Comparison of ENCODE assay signal across 1 cellular context in the genomic region with DNA sequence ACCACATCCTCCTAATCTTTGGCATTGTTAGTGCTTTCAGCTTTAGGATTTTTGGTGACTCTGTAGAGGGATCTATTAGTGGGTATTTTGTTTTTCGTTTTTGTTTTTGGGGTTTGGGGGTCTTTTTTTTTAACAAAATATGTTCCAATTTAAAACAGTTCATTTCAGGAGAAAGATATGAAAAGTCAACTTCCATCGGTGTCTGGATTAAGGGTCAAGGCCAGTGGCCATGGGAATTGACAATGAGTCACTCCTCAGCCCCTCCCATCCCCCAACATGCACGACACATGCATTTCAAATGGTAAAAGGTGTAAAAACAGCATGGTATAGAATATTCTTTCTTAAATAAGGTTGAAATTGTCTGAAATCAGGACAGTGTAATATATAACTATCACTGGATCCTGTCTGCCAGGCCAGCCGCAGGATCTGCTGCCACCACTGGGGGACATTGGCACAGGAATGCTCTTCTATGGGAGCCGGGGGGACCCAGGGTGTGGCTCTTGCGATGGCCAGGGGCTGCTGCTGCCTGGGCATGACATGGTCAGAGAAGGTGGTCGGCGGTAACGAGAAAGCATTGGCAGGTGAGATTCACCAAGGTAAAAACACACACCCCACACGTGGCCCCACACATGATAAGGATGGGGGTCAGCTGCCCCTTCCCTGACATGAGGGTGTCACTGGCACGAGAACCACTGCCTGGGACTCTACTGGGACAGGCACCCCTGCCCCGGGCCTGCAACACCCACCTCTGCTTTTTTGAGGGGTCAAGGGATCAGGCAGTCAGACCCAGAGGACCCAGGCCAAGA.
A peak's percentile ranks its signal among the peaks of the same experiment; 100 is the strongest.
TF ChIP-seq lines count a peak whose summit lies in the region.

No MANE protein-coding gene starts in this region.

TF ChIP-seq in HepG2, 621 proteins besides CTCF, POLR2A, EP300 and RAD21 (continued from another document and continues in another):
- TF ChIP-seq MED1 (CRISPR knock-in tag; IDR thresholded peaks at IDR 0.05), result peak; percentile 76
- TF ChIP-seq HNF4G (IDR thresholded peaks at IDR 0.05; ENCODE audit: borderline replicate concordance, low read depth, low read length), result peak; percentile 66; the same call in 1 of the 2 replicates
- TF ChIP-seq HNF4G (CRISPR knock-in tag; IDR thresholded peaks at IDR 0.05; ENCODE audit: borderline replicate concordance, low read depth), result no peak
- TF ChIP-seq NCOA2 (CRISPR knock-in tag; IDR thresholded peaks at IDR 0.05), result peak; percentile 71
- TF ChIP-seq MIER2 (CRISPR knock-in tag; IDR thresholded peaks at IDR 0.05), result no peak
- TF ChIP-seq ZNF501 (CRISPR knock-in tag; IDR thresholded peaks at IDR 0.05), result peak; percentile 65
- peak; percentile 83 to 91 for TF ChIP-seq NR2F1 (CRISPR knock-in tag; IDR thresholded peaks at IDR 0.05)
- no peak for TF ChIP-seq IKZF1 (IDR thresholded peaks at IDR 0.05)
- no peak for TF ChIP-seq KDM5A (IDR thresholded peaks at IDR 0.05; ENCODE audit: borderline replicate concordance, low read length)
- TF ChIP-seq HDAC2 (CRISPR knock-in tag; IDR thresholded peaks at IDR 0.05), result peak; percentile 42; the same call in 1 of the 2 replicates
- no peak for TF ChIP-seq ZKSCAN8 (CRISPR knock-in tag; IDR thresholded peaks at IDR 0.05; ENCODE audit: borderline replicate concordance)
- no peak for TF ChIP-seq MAFF (IDR thresholded peaks at IDR 0.05; ENCODE audit: low read depth, low read length)
- TF ChIP-seq HNF4A (CRISPR knock-in tag; IDR thresholded peaks at IDR 0.05), result peak; percentile 73
- peak; percentile 33 for TF ChIP-seq TBL1XR1 (IDR thresholded peaks at IDR 0.05; ENCODE audit: borderline replicate concordance, low read length, partially characterized antibody)
- TF ChIP-seq ZNF546 (CRISPR knock-in tag; conservative IDR thresholded peaks at IDR 0.05), result no peak
- TF ChIP-seq, protein P1, sequence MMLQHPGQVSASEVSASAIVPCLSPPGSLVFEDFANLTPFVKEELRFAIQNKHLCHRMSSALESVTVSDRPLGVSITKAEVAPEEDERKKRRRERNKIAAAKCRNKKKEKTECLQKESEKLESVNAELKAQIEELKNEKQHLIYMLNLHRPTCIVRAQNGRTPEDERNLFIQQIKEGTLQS (CRISPR knock-in tag; IDR thresholded peaks at IDR 0.05), result peak; percentile 90
- no peak for TF ChIP-seq ZNF253 (CRISPR knock-in tag; IDR thresholded peaks at IDR 0.05; ENCODE audit: borderline replicate concordance)
- peak; percentile 67; the same call in 1 of the 2 replicates for TF ChIP-seq ARNTL (CRISPR knock-in tag; IDR thresholded peaks at IDR 0.05)
- no peak for TF ChIP-seq FOXK2 (IDR thresholded peaks at IDR 0.05)
- TF ChIP-seq AGO2 (optimal IDR thresholded peaks at IDR 0.05; ENCODE audit: low read depth, low read length), result no peak
- TF ChIP-seq SP2 (CRISPR knock-in tag; IDR thresholded peaks at IDR 0.05), result no peak
- peak; percentile 97 for TF ChIP-seq JUND (CRISPR knock-in tag; IDR thresholded peaks at IDR 0.05)
- TF ChIP-seq, protein P2, sequence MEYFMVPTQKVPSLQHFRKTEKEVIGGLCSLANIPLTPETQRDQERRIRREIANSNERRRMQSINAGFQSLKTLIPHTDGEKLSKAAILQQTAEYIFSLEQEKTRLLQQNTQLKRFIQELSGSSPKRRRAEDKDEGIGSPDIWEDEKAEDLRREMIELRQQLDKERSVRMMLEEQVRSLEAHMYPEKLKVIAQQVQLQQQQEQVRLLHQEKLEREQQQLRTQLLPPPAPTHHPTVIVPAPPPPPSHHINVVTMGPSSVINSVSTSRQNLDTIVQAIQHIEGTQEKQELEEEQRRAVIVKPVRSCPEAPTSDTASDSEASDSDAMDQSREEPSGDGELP (IDR thresholded peaks at IDR 0.05; ENCODE audit: borderline replicate concordance, low read depth), result no peak
- 0 out of 2 replicates have a peak, but pooled peaks have one; percentile 36 for TF ChIP-seq ZBTB20 (CRISPR knock-in tag; IDR thresholded peaks at IDR 0.05; ENCODE audit: borderline replicate concordance, low read depth)
- no peak for TF ChIP-seq GPN1 (CRISPR knock-in tag; IDR thresholded peaks at IDR 0.05; ENCODE audit: borderline replicate concordance)
- peak; percentile 60; the same call in 1 of the 2 replicates for TF ChIP-seq MEF2D (CRISPR knock-in tag; IDR thresholded peaks at IDR 0.05)
- TF ChIP-seq SMYD3 (CRISPR knock-in tag; IDR thresholded peaks at IDR 0.05), result no peak
- TF ChIP-seq, protein P3, sequence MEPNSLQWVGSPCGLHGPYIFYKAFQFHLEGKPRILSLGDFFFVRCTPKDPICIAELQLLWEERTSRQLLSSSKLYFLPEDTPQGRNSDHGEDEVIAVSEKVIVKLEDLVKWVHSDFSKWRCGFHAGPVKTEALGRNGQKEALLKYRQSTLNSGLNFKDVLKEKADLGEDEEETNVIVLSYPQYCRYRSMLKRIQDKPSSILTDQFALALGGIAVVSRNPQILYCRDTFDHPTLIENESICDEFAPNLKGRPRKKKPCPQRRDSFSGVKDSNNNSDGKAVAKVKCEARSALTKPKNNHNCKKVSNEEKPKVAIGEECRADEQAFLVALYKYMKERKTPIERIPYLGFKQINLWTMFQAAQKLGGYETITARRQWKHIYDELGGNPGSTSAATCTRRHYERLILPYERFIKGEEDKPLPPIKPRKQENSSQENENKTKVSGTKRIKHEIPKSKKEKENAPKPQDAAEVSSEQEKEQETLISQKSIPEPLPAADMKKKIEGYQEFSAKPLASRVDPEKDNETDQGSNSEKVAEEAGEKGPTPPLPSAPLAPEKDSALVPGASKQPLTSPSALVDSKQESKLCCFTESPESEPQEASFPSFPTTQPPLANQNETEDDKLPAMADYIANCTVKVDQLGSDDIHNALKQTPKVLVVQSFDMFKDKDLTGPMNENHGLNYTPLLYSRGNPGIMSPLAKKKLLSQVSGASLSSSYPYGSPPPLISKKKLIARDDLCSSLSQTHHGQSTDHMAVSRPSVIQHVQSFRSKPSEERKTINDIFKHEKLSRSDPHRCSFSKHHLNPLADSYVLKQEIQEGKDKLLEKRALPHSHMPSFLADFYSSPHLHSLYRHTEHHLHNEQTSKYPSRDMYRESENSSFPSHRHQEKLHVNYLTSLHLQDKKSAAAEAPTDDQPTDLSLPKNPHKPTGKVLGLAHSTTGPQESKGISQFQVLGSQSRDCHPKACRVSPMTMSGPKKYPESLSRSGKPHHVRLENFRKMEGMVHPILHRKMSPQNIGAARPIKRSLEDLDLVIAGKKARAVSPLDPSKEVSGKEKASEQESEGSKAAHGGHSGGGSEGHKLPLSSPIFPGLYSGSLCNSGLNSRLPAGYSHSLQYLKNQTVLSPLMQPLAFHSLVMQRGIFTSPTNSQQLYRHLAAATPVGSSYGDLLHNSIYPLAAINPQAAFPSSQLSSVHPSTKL (CRISPR knock-in tag; IDR thresholded peaks at IDR 0.05), result peak; percentile 77
- TF ChIP-seq ZNF205 (CRISPR knock-in tag; IDR thresholded peaks at IDR 0.05), result 0 out of 2 replicates have a peak, but pooled peaks have one; percentile 21
- 0 out of 2 replicates have a peak, but pooled peaks have one; percentile 8 for TF ChIP-seq FOXO1 (CRISPR knock-in tag; IDR thresholded peaks at IDR 0.05)
- TF ChIP-seq ATF2 (CRISPR knock-in tag; IDR thresholded peaks at IDR 0.05), result peak; percentile 16; the same call in 1 of the 2 replicates
- TF ChIP-seq ZNF510 (CRISPR knock-in tag; IDR thresholded peaks at IDR 0.05; ENCODE audit: low read depth), result no peak
- peak; percentile 2; the same call in 1 of the 2 replicates for TF ChIP-seq STAG1 (CRISPR knock-in tag; IDR thresholded peaks at IDR 0.05)
- TF ChIP-seq, protein P4, sequence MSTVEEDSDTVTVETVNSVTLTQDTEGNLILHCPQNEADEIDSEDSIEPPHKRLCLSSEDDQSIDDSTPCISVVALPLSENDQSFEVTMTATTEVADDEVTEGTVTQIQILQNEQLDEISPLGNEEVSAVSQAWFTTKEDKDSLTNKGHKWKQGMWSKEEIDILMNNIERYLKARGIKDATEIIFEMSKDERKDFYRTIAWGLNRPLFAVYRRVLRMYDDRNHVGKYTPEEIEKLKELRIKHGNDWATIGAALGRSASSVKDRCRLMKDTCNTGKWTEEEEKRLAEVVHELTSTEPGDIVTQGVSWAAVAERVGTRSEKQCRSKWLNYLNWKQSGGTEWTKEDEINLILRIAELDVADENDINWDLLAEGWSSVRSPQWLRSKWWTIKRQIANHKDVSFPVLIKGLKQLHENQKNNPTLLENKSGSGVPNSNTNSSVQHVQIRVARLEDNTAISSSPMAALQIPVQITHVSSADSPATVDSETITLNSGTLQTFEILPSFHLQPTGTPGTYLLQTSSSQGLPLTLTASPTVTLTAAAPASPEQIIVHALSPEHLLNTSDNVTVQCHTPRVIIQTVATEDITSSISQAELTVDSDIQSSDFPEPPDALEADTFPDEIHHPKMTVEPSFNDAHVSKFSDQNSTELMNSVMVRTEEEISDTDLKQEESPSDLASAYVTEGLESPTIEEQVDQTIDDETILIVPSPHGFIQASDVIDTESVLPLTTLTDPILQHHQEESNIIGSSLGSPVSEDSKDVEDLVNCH (CRISPR knock-in tag; IDR thresholded peaks at IDR 0.05), result no peak
- no peak for TF ChIP-seq ZNF589 (CRISPR knock-in tag; conservative IDR thresholded peaks at IDR 0.05)
- TF ChIP-seq SAP130 (CRISPR knock-in tag; IDR thresholded peaks at IDR 0.05; ENCODE audit: low read depth), result peak; percentile 59
- peak; percentile 88 for TF ChIP-seq RARA (CRISPR knock-in tag; IDR thresholded peaks at IDR 0.05)
- no peak for TF ChIP-seq LCORL (IDR thresholded peaks at IDR 0.05)
- peak; percentile 42; the same call in 1 of the 2 replicates for TF ChIP-seq LCORL (CRISPR knock-in tag; IDR thresholded peaks at IDR 0.05)
- no peak for TF ChIP-seq SP140L (CRISPR knock-in tag; IDR thresholded peaks at IDR 0.05; ENCODE audit: borderline replicate concordance)
- TF ChIP-seq, protein P5, sequence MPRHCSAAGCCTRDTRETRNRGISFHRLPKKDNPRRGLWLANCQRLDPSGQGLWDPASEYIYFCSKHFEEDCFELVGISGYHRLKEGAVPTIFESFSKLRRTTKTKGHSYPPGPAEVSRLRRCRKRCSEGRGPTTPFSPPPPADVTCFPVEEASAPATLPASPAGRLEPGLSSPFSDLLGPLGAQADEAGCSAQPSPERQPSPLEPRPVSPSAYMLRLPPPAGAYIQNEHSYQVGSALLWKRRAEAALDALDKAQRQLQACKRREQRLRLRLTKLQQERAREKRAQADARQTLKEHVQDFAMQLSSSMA (CRISPR knock-in tag; IDR thresholded peaks at IDR 0.05), result no peak
- no peak for TF ChIP-seq IRX3 (CRISPR knock-in tag; IDR thresholded peaks at IDR 0.05; ENCODE audit: borderline replicate concordance, low read depth)
- 0 out of 2 replicates have a peak, but pooled peaks have one; percentile 60 for TF ChIP-seq ZNF264 (CRISPR knock-in tag; IDR thresholded peaks at IDR 0.05)
- TF ChIP-seq ATF1 (CRISPR knock-in tag; IDR thresholded peaks at IDR 0.05), result no peak
- TF ChIP-seq, protein P6, sequence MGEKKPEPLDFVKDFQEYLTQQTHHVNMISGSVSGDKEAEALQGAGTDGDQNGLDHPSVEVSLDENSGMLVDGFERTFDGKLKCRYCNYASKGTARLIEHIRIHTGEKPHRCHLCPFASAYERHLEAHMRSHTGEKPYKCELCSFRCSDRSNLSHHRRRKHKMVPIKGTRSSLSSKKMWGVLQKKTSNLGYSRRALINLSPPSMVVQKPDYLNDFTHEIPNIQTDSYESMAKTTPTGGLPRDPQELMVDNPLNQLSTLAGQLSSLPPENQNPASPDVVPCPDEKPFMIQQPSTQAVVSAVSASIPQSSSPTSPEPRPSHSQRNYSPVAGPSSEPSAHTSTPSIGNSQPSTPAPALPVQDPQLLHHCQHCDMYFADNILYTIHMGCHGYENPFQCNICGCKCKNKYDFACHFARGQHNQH (CRISPR knock-in tag; IDR thresholded peaks at IDR 0.05), result peak; percentile 49
- no peak for TF ChIP-seq MXD1 (CRISPR knock-in tag; IDR thresholded peaks at IDR 0.05)
- no peak for TF ChIP-seq BORCS8-MEF2B (CRISPR knock-in tag; IDR thresholded peaks at IDR 0.05)
- peak; percentile 34; the same call in 1 of the 2 replicates for TF ChIP-seq SKIL (CRISPR knock-in tag; IDR thresholded peaks at IDR 0.05; ENCODE audit: borderline replicate concordance)
- peak; percentile 82; the same call in 1 of the 2 replicates for TF ChIP-seq DPF2 (CRISPR knock-in tag; IDR thresholded peaks at IDR 0.05; ENCODE audit: borderline replicate concordance, low read depth)
- peak; percentile 41; the same call in 1 of the 2 replicates for TF ChIP-seq GATAD1 (CRISPR knock-in tag; IDR thresholded peaks at IDR 0.05)
